Comparison of ENCODE assay signal across 8 cellular contexts in genomic region chr1:66374561-66375111, GRCh38.
DNase-seq lines count a peak whose midpoint lies in the region; ATAC-seq and TF ChIP-seq lines count a peak whose summit lies in the region.

No MANE protein-coding gene starts in this region.

- intact Hi-C loops in CD4-positive, alpha-beta T cell (cut with DNase I, micrococcal nuclease) = loop anchor here (2.0 to 5.0 kb wide), 4 partner anchors 42 to 73 kb away; no protein-coding TSS in a partner anchor
- intact Hi-C loops in vagina (cut with DNase I) = loop anchor here (5.0 kb wide), 1 partner anchor 1463 kb away; no protein-coding TSS in a partner anchor

- ATAC-seq in CD4-positive, alpha-beta T cell (ENCODE audit: poor library complexity) = peak; percentile 76
- ATAC-seq in GM19438 (IDR thresholded peaks at IDR 0.05; ENCODE audit: low read depth, unreplicated experiment) = peak; percentile 33
- ATAC-seq in HG03442 (IDR thresholded peaks at IDR 0.05; ENCODE audit: unreplicated experiment) = peak; percentile 50
- ATAC-seq in activated T-helper 17 cell treated with anti-CD3 and anti-CD28 coated beads, Interleukin-2, amount 50 U/mL, for 72 hours (replicated peaks) = peak; percentile 65

- no peak overlapping the region for H3K4me3 ChIP-seq in vagina

- POLR2A ChIA-PET in CD4-positive, alpha-beta T cell (lab: Charles Lee) = interaction anchor here (0.6 to 1.8 kb wide), 10 partner anchors 24 to 121 kb away, joined by 3 to 13 read pairs (median 4); no protein-coding TSS in a partner anchor

- TF ChIP-seq POLR2A in vagina (IDR thresholded peaks at IDR 0.05) = no peak

- CTCF ChIA-PET in CD4-positive, alpha-beta T cell (lab: Charles Lee) = interaction anchor here (1.0 to 3.0 kb wide), 4 partner anchors 42 to 132 kb away, joined by 3 to 12 read pairs (median 4); no protein-coding TSS in a partner anchor

- peak overlapping the region; percentile 75 for H3K4me3 Mint-ChIP-seq in CD4-positive, alpha-beta T cell
- peak overlapping the region; percentile 79 for H3K4me3 Mint-ChIP-seq in activated T-helper 17 cell treated with anti-CD3 and anti-CD28 coated beads, Interleukin-2, amount 50 U/mL, for 72 hours

- H3K36me3 Mint-ChIP-seq in CD4-positive, alpha-beta T cell (ENCODE audit: low read depth) = peaks cover 40% of the 10 kb centered on the region
- H3K36me3 Mint-ChIP-seq in activated T-helper 17 cell treated with anti-CD3 and anti-CD28 coated beads, Interleukin-2, amount 50 U/mL, for 72 hours (ENCODE audit: low read depth) = peaks cover 53% of the 10 kb centered on the region

- H3K4me1 Mint-ChIP-seq in CD4-positive, alpha-beta T cell (ENCODE audit: low read depth) = peaks cover 66% of the 10 kb centered on the region
- peaks cover 64% of the 10 kb centered on the region for H3K4me1 Mint-ChIP-seq in activated T-helper 17 cell treated with anti-CD3 and anti-CD28 coated beads, Interleukin-2, amount 50 U/mL, for 72 hours

- H3K4me1 ChIP-seq in vagina = peaks cover 26% of the 10 kb centered on the region

- H3K36me3 ChIP-seq in vagina = no peaks in the 10 kb centered on the region

- no peak for DNase-seq in CD4-positive, alpha-beta T cell
- DNase-seq in hepatic stellate cell (ENCODE audit: low spot score) (peak; percentile 58), vagina (ENCODE audit: extremely low spot score in 2 of 2) (no peak), NCI-H748 (lab: John Stamatoyannopoulos, UW; ENCODE audit: unreplicated experiment) (no peak)
- no peak for DNase-seq in effector CD4-positive, alpha-beta T cell

- TF ChIP-seq CTCF in CD4-positive, alpha-beta T cell (IDR thresholded peaks at IDR 0.05) = no peak
- TF ChIP-seq CTCF in vagina (IDR thresholded peaks at IDR 0.05) = no peak

- no peaks in the 10 kb centered on the region for H3K27me3 ChIP-seq in CD4-positive, alpha-beta T cell (ENCODE audit: control insufficient read depth, insufficient read depth, low read length)
- no peaks in the 10 kb centered on the region for H3K27me3 ChIP-seq in vagina

- H3K27me3 Mint-ChIP-seq in CD4-positive, alpha-beta T cell = no peaks in the 10 kb centered on the region
- no peaks in the 10 kb centered on the region for H3K27me3 Mint-ChIP-seq in activated T-helper 17 cell treated with anti-CD3 and anti-CD28 coated beads, Interleukin-2, amount 50 U/mL, for 72 hours

- H3K9me3 ChIP-seq in CD4-positive, alpha-beta T cell (ENCODE audit: control insufficient read depth, low read length) = no peaks in the 10 kb centered on the region
- no peaks in the 10 kb centered on the region for H3K9me3 ChIP-seq in vagina

- no peaks in the 10 kb centered on the region for H3K9me3 Mint-ChIP-seq in CD4-positive, alpha-beta T cell
- H3K9me3 Mint-ChIP-seq in activated T-helper 17 cell treated with anti-CD3 and anti-CD28 coated beads, Interleukin-2, amount 50 U/mL, for 72 hours = no peaks in the 10 kb centered on the region

- H3K27ac ChIP-seq in CD4-positive, alpha-beta T cell (ENCODE audit: low read depth, low read length) = peak overlapping the region; percentile 54
- H3K27ac ChIP-seq in vagina = peak overlapping the region; percentile 31

- peak overlapping the region; percentile 93 for H3K27ac Mint-ChIP-seq in CD4-positive, alpha-beta T cell
- peak overlapping the region; percentile 99 for H3K27ac Mint-ChIP-seq in activated T-helper 17 cell treated with anti-CD3 and anti-CD28 coated beads, Interleukin-2, amount 50 U/mL, for 72 hours
